In genomic region chr10:99804471-99804870, GRCh38 we compare ENCODE assay signal across 8 cellular contexts.
"Had no signal": no experiment of that assay in that cellular context is flagged by ENCODE, and none has a peak within 500 bp of the region (broad histone marks: within the 10 kb centered on the region; RNA-seq: fewer than 3 reads in every experiment).

No MANE protein-coding gene starts in this region.

- H3K4me3 ChIP-seq: GM12878 had no signal

- DNase-seq: GDM1, GF-D8 had no signal

- ATAC-seq: GM12878 had no signal

- FAIRE-seq: G401.6, GM12878, GM12891, GM12892, GM18507, GM19239 had no signal
